ENCODE assay signal across 2 cellular contexts in the genomic region with DNA sequence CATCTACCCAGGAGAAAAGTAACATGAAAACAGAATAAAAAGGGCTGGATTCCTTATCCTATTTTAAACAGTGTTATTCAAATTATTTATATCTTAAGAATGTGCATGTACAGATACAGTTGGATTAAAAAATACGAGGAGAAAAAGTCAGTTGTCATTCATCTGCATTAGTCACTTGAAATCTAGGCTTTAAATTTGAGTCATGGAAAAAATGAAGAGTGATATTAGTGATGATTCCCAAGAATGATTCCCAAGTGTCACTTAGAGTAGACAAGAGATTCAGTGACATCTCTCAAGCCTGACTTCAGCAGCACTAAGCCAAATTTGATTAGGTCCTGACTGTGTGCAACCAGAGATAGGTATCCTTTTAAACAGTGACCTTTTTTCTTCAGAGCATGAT.
TF ChIP-seq lines count a peak whose summit lies in the region.

No MANE protein-coding gene starts in this region.

TF ChIP-seq in A549, 52 proteins besides CTCF, POLR2A, EP300 and RAD21:
- TF ChIP-seq HDAC2 (IDR thresholded peaks at IDR 0.05) (no peak), CBX8 (IDR thresholded peaks at IDR 0.05) (no peak), MAFK (IDR thresholded peaks at IDR 0.05; ENCODE audit: partially characterized antibody) (no peak), HEYL (CRISPR knock-in tag; IDR thresholded peaks at IDR 0.05) (no peak), CEBPB (IDR thresholded peaks at IDR 0.05) (no peak), GATA3 (IDR thresholded peaks at IDR 0.05; ENCODE audit: borderline replicate concordance) (no peak), ZC3H11A (IDR thresholded peaks at IDR 0.05) (no peak)
- TF ChIP-seq, protein P1, sequence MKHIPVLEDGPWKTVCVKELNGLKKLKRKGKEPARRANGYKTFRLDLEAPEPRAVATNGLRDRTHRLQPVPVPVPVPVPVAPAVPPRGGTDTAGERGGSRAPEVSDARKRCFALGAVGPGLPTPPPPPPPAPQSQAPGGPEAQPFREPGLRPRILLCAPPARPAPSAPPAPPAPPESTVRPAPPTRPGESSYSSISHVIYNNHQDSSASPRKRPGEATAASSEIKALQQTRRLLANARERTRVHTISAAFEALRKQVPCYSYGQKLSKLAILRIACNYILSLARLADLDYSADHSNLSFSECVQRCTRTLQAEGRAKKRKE (CRISPR knock-in tag; IDR thresholded peaks at IDR 0.05; ENCODE audit: low read depth): no peak

TF ChIP-seq in IMR-90, 13 proteins besides CTCF, POLR2A, EP300 and RAD21:
- no peak for TF ChIP-seq RFX5 (IDR thresholded peaks at IDR 0.05; ENCODE audit: low read depth, low read length)
- no peak for TF ChIP-seq CEBPB (IDR thresholded peaks at IDR 0.05; ENCODE audit: low read depth, low read length)
- no peak for TF ChIP-seq MAZ (IDR thresholded peaks at IDR 0.05; ENCODE audit: borderline replicate concordance, low read depth, low read length)
- TF ChIP-seq, protein P2, sequence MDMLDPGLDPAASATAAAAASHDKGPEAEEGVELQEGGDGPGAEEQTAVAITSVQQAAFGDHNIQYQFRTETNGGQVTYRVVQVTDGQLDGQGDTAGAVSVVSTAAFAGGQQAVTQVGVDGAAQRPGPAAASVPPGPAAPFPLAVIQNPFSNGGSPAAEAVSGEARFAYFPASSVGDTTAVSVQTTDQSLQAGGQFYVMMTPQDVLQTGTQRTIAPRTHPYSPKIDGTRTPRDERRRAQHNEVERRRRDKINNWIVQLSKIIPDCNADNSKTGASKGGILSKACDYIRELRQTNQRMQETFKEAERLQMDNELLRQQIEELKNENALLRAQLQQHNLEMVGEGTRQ (IDR thresholded peaks at IDR 0.05; ENCODE audit: low read depth, low read length): no peak
- no peak for TF ChIP-seq MXI1 (IDR thresholded peaks at IDR 0.05; ENCODE audit: borderline replicate concordance, low read depth, low read length)
- TF ChIP-seq, protein P3, sequence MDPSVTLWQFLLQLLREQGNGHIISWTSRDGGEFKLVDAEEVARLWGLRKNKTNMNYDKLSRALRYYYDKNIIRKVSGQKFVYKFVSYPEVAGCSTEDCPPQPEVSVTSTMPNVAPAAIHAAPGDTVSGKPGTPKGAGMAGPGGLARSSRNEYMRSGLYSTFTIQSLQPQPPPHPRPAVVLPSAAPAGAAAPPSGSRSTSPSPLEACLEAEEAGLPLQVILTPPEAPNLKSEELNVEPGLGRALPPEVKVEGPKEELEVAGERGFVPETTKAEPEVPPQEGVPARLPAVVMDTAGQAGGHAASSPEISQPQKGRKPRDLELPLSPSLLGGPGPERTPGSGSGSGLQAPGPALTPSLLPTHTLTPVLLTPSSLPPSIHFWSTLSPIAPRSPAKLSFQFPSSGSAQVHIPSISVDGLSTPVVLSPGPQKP (IDR thresholded peaks at IDR 0.05; ENCODE audit: borderline replicate concordance, low read depth, low read length): no peak
- TF ChIP-seq NFE2L2 (IDR thresholded peaks at IDR 0.05; ENCODE audit: low read depth, low read length): no peak
- no peak for TF ChIP-seq MAFK (IDR thresholded peaks at IDR 0.05; ENCODE audit: low read depth, low read length)
- TF ChIP-seq FOS (IDR thresholded peaks at IDR 0.05; ENCODE audit: low read depth, low read length): no peak
- TF ChIP-seq RCOR1 (IDR thresholded peaks at IDR 0.05; ENCODE audit: insufficient replicate concordance, low read length): no peak
- no peak for TF ChIP-seq SMC3 (IDR thresholded peaks at IDR 0.05; ENCODE audit: low read depth, low read length)
- TF ChIP-seq BHLHE40 (IDR thresholded peaks at IDR 0.05; ENCODE audit: low read depth, low read length): no peak
- TF ChIP-seq CHD1 (IDR thresholded peaks at IDR 0.05; ENCODE audit: low read depth, low read length): no peak
